Comparison of ENCODE assay signal across 6 cellular contexts in the genomic region with DNA sequence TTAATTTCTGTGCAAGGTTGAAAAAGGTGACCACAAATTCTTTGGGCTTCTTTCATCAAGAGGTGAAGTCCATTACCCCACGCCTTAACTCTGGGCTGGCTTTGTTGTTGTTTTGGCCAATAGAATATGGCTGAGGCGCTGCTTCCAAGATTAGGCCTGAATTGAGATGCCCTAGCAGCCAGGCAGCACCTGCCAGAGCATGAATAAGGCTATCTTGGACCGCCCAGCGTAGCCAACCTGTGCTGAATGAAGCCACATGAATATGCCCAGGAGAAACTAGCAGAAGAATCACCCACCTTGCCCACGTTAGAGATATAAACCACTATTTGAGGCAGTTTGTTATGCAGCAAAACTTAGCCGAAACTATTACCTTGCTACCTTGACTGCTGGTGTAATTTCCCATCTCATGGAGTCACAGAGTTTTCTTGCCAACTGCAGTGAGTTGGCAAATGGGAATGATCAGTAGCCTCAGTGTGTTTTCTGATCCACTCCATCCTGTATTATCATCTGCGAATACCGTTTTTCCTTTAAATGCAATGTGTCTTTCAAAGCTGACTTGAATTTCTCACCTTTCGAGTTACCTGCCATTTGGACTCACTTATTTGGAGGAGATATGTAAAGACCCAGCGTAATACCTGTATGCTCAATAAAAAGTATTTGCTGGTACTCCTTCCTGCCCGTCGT. TPM values are rescaled to one million over a fixed set of nuclear protein-coding genes. Genes with fewer than 3 reads are reported as not detected.
DNase-seq lines count a peak whose midpoint lies in the region; ATAC-seq and TF ChIP-seq lines count a peak whose summit lies in the region.

No MANE protein-coding gene starts in this region.

- H3K36me3 Mint-ChIP-seq in stimulated activated naive CD8-positive, alpha-beta T cell treated with anti-CD3 and anti-CD28 coated beads, Interleukin-15, Interleukin-2, amounts not matched to agents 100 ng/mL and 50 ng/mL, for 24 hours (ENCODE audit: low read depth), result peaks cover 19% of the 10 kb centered on the region

- no peaks in the 10 kb centered on the region for H3K9me3 Mint-ChIP-seq in stimulated activated naive CD8-positive, alpha-beta T cell treated with anti-CD3 and anti-CD28 coated beads, Interleukin-15, Interleukin-2, amounts not matched to agents 100 ng/mL and 50 ng/mL, for 24 hours

- H3K4me3 ChIP-seq in fibroblast of villous mesenchyme (ENCODE audit: low read depth, low read length) (peak overlapping the region; percentile 82), thymus (ENCODE audit: low read length) (peak overlapping the region; percentile 61)

- DNase-seq in stimulated activated naive CD8-positive, alpha-beta T cell treated with anti-CD3 and anti-CD28 coated beads, Interleukin-15, Interleukin-2, amounts not matched to agents 100 U/mL and 50 U/mL, for 24 hours, result no peak
- DNase-seq in fibroblast of villous mesenchyme (ENCODE audit: low read depth) (no peak), hippocampal formation (lab: John Stamatoyannopoulos, UW) (no peak)

- no peaks in the 10 kb centered on the region for H3K27me3 ChIP-seq in thymus (ENCODE audit: control insufficient read depth, insufficient read depth)

- H3K27me3 Mint-ChIP-seq in stimulated activated naive CD8-positive, alpha-beta T cell treated with anti-CD3 and anti-CD28 coated beads, Interleukin-15, Interleukin-2, amounts not matched to agents 100 ng/mL and 50 ng/mL, for 24 hours, result no peaks in the 10 kb centered on the region

- H3K4me3 Mint-ChIP-seq in stimulated activated naive CD8-positive, alpha-beta T cell treated with anti-CD3 and anti-CD28 coated beads, Interleukin-15, Interleukin-2, amounts not matched to agents 100 ng/mL and 50 ng/mL, for 24 hours, result no peak overlapping the region

- H3K36me3 ChIP-seq in thymus (ENCODE audit: control insufficient read depth, insufficient read depth), result no peaks in the 10 kb centered on the region

- peaks cover 29% of the 10 kb centered on the region for H3K4me1 Mint-ChIP-seq in stimulated activated naive CD8-positive, alpha-beta T cell treated with anti-CD3 and anti-CD28 coated beads, Interleukin-15, Interleukin-2, amounts not matched to agents 100 ng/mL and 50 ng/mL, for 24 hours (ENCODE audit: low read depth)

- H3K27ac ChIP-seq in thymus (ENCODE audit: low read depth), result peak overlapping the region; percentile 99

- no peaks in the 10 kb centered on the region for H3K9me3 ChIP-seq in thymus (ENCODE audit: control insufficient read depth)

- WGBS in thymus, result 55% methylated on average over 12 of the region's 12 CpGs

- H3K27ac Mint-ChIP-seq in stimulated activated naive CD8-positive, alpha-beta T cell treated with anti-CD3 and anti-CD28 coated beads, Interleukin-15, Interleukin-2, amounts not matched to agents 100 ng/mL and 50 ng/mL, for 24 hours, result peak overlapping the region; percentile 85

- ATAC-seq in stimulated activated naive CD8-positive, alpha-beta T cell treated with anti-CD3 and anti-CD28 coated beads, Interleukin-15, Interleukin-2, amounts not matched to agents 100 U/mL and 50 U/mL, for 24 hours, result no peak
- ATAC-seq in HG03354 (IDR thresholded peaks at IDR 0.05; ENCODE audit: poor library complexity, severe bottlenecking, unreplicated experiment), result no peak

- peaks cover 9% of the 10 kb centered on the region for H3K4me1 ChIP-seq in thymus (ENCODE audit: control insufficient read depth, insufficient read depth, low read length)

- no peak for TF ChIP-seq CTCF in fibroblast of villous mesenchyme (IDR thresholded peaks at IDR 0.05; ENCODE audit: insufficient read depth, low read depth, low read length)

RNA-seq across cellular contexts. Expression of gene TSGA10, which starts 0.7 kb away (rescaled TPM):
- 1.9 and 3.0 TPM in 2 replicates for total RNA-seq in fibroblast of villous mesenchyme
- 6.8 TPM for polyA plus RNA-seq in thymus

RNA-seq across cellular contexts. Expression of gene LIPT1, which starts 0.7 kb away (rescaled TPM):
- total RNA-seq in fibroblast of villous mesenchyme, result 2.3 and 6.5 TPM in 2 replicates
- 20.4 TPM for polyA plus RNA-seq in thymus

RNA-seq across cellular contexts. Expression of gene C2orf15, which starts 12.6 kb away (rescaled TPM):
- not detected in 2 replicates for total RNA-seq in fibroblast of villous mesenchyme
- polyA plus RNA-seq in thymus, result 2.3 TPM

RNA-seq across cellular contexts. Expression of gene MITD1, which starts 26.8 kb away (rescaled TPM):
- total RNA-seq in fibroblast of villous mesenchyme, result 19.0 and 23.3 TPM in 2 replicates
- polyA plus RNA-seq in thymus, result 96.8 TPM

RNA-seq across cellular contexts. Expression of gene MRPL30, which starts 26.9 kb away (rescaled TPM):
- 31.2 and 40.6 TPM in 2 replicates for total RNA-seq in fibroblast of villous mesenchyme
- polyA plus RNA-seq in thymus, result 27.9 TPM
